ENCODE assay signal across 1 cellular context in genomic region chr9:77237896-77238295, GRCh38.
TF ChIP-seq lines count a peak whose summit lies in the region.

No MANE protein-coding gene starts in this region.

TF ChIP-seq in GM23338, 12 proteins besides CTCF, POLR2A, EP300 and RAD21 (continued from another document):
- TF ChIP-seq ZNF462 (CRISPR knock-in tag; IDR thresholded peaks at IDR 0.05), result no peak
